In genomic region chr19:1873524-1874473, GRCh38 we compare ENCODE assay signal across 8 cellular contexts. TPM values are rescaled to one million over a fixed set of nuclear protein-coding genes. Genes with fewer than 3 reads are reported as not detected.
A peak's percentile ranks its signal among the peaks of the same experiment; 100 is the strongest.
DNase-seq lines count a peak whose midpoint lies in the region; ATAC-seq and TF ChIP-seq lines count a peak whose summit lies in the region.

No MANE protein-coding gene starts in this region.

- no peak for TF ChIP-seq CTCF in colonic mucosa (IDR thresholded peaks at IDR 0.05)

- no peaks in the 10 kb centered on the region for H3K27me3 Mint-ChIP-seq in naive thymus-derived CD8-positive, alpha-beta T cell

- peak overlapping the region in 10 of 11 experiments; percentile 4 to 97 (median 89); a peak in 15 of 22 replicates for H3K27ac ChIP-seq in BLaER1 treated with 17β-estradiol and CSF1 and Interleukin-3, amounts not matched to agents 10 nM and 100 nM
- H3K27ac ChIP-seq in colonic mucosa, result no peak overlapping the region

- H3K9me3 Mint-ChIP-seq in naive thymus-derived CD8-positive, alpha-beta T cell, result no peaks in the 10 kb centered on the region

- intact Hi-C loops in colonic mucosa (cut with DNase I), result no loop called here

- H3K9me3 ChIP-seq in BLaER1 treated with 17β-estradiol and CSF1 and Interleukin-3, amounts not matched to agents 10 nM and 100 nM (replicated peaks in 1 of 11), result no peaks in the 10 kb centered on the region
- no peaks in the 10 kb centered on the region for H3K9me3 ChIP-seq in colonic mucosa

- peaks cover 13 to 49% (median 44%) of the 10 kb centered on the region in 4 donors for H3K4me1 Mint-ChIP-seq in naive thymus-derived CD8-positive, alpha-beta T cell

- peaks cover 25 to 66% (median 54%) of the 10 kb centered on the region in 11 experiments; a peak in 21 of 22 replicates for H4K20me1 ChIP-seq in BLaER1 treated with 17β-estradiol and CSF1 and Interleukin-3, amounts not matched to agents 10 nM and 100 nM

- H3K27ac Mint-ChIP-seq in naive thymus-derived CD8-positive, alpha-beta T cell, result peak overlapping the region; percentile 88 to 99 (median 97)

- DNase-seq in NCI-H2196 treated with DMSO at 0.1 percent for 48 hours (lab: John Stamatoyannopoulos, UW; ENCODE audit: unreplicated experiment) (peak; percentile 28), dermis microvascular lymphatic vessel endothelial cell (ENCODE audit: low read depth in 2 of 2) (peak; percentile 57 to 70), colonic mucosa (no peak), cerebellum (ENCODE audit: low spot score) (no peak)
- no peak for DNase-seq in naive thymus-derived CD8-positive, alpha-beta T cell

- H3K4me3 Mint-ChIP-seq in naive thymus-derived CD8-positive, alpha-beta T cell, result peak overlapping the region; percentile 92 to 99 (median 98)

- H3K4me3 ChIP-seq in BLaER1 treated with 17β-estradiol and CSF1 and Interleukin-3, amounts not matched to agents 10 nM and 100 nM, result peak overlapping the region; percentile 81 to 99 (median 93); a peak in 19 of 20 replicates
- H3K4me3 ChIP-seq in colonic mucosa, result no peak overlapping the region

- peaks cover 28 to 52% (median 39%) of the 10 kb centered on the region in 11 experiments for H3K36me3 ChIP-seq in BLaER1 treated with 17β-estradiol and CSF1 and Interleukin-3, amounts not matched to agents 10 nM and 100 nM
- no peaks in the 10 kb centered on the region for H3K36me3 ChIP-seq in colonic mucosa

- peak overlapping the region; percentile 87 to 99 (median 96) for H3K4me2 ChIP-seq in BLaER1 treated with 17β-estradiol and CSF1 and Interleukin-3, amounts not matched to agents 10 nM and 100 nM

- H3K27me3 ChIP-seq in BLaER1 treated with 17β-estradiol and CSF1 and Interleukin-3, amounts not matched to agents 10 nM and 100 nM, result no peaks in the 10 kb centered on the region
- no peaks in the 10 kb centered on the region for H3K27me3 ChIP-seq in colonic mucosa

- peak overlapping the region; percentile 89 to 98 (median 94) for H3K9ac ChIP-seq in BLaER1 treated with 17β-estradiol and CSF1 and Interleukin-3, amounts not matched to agents 10 nM and 100 nM
- peak overlapping the region in 1 of 2 donors; percentile 4 for H3K9ac ChIP-seq in colonic mucosa (ENCODE audit: low read depth in 2 of 2, low read length in 2 of 2)

- H3K4me1 ChIP-seq in BLaER1 treated with 17β-estradiol and CSF1 and Interleukin-3, amounts not matched to agents 10 nM and 100 nM, result peaks cover 43 to 62% (median 55%) of the 10 kb centered on the region in 10 experiments
- H3K4me1 ChIP-seq in colonic mucosa, result peaks cover 8% of the 10 kb centered on the region

- POLR2A ChIA-PET in naive thymus-derived CD8-positive, alpha-beta T cell (lab: Charles Lee), result interaction anchor here (0.6 to 3.9 kb wide), 10 partner anchors 8 to 951 kb away, joined by 3 to 30 read pairs (median 6); partner anchors contain the start of gene REXO1

- no peak for ATAC-seq in naive thymus-derived CD8-positive, alpha-beta T cell
- ATAC-seq in GM21360 (IDR thresholded peaks at IDR 0.05; ENCODE audit: unreplicated experiment) (no peak), HG02884 (IDR thresholded peaks at IDR 0.05; ENCODE audit: unreplicated experiment) (no peak)

- peaks cover 0 to 15% (median 1%) of the 10 kb centered on the region in 3 donors for H3K36me3 Mint-ChIP-seq in naive thymus-derived CD8-positive, alpha-beta T cell

RNA-seq across cellular contexts. Expression of gene KLF16, which starts 10.4 kb away (rescaled TPM):
- total RNA-seq in dermis microvascular lymphatic vessel endothelial cell (3.7 and 6.7 TPM in 2 replicates), colonic mucosa (10 to 100 TPM; 31.1 to 34.8 TPM), cerebellum (2.0 TPM)
- total RNA-seq in naive thymus-derived CD8-positive, alpha-beta T cell, result 10 to 100 TPM; 18.5 to 19.9 TPM
- polyA plus RNA-seq in naive thymus-derived CD8-positive, alpha-beta T cell, result under 1 TPM; 0.23 to 0.84 (median 0.36) TPM

RNA-seq across cellular contexts. Expression of gene ABHD17A, which starts 11.5 kb away (rescaled TPM):
- total RNA-seq in dermis microvascular lymphatic vessel endothelial cell (70.1 and 93.4 TPM in 2 replicates), colonic mucosa (10 to 100 TPM; 53.3 to 78.5 TPM), cerebellum (37.5 TPM)
- total RNA-seq in naive thymus-derived CD8-positive, alpha-beta T cell, result 100 to 1,000 TPM; 106 to 109 TPM
- 100 to 1,000 TPM; 153 to 207 (median 155) TPM for polyA plus RNA-seq in naive thymus-derived CD8-positive, alpha-beta T cell

RNA-seq across cellular contexts. Expression of gene REXO1, which starts 25.5 kb away (rescaled TPM):
- 3.7 and 8.0 TPM in 2 replicates for total RNA-seq in dermis microvascular lymphatic vessel endothelial cell
- 10 to 100 TPM; 78.1 to 86.2 TPM for total RNA-seq in naive thymus-derived CD8-positive, alpha-beta T cell
- 1 to 10 TPM; 2.7 to 6.8 (median 3.1) TPM for polyA plus RNA-seq in naive thymus-derived CD8-positive, alpha-beta T cell
- total RNA-seq in colonic mucosa, result 10 to 100 TPM; 42.0 to 51.7 TPM
- total RNA-seq in cerebellum, result 9.8 TPM

RNA-seq across cellular contexts. Expression of gene ADAT3, which starts 31.4 kb away (rescaled TPM):
- 1.7 and 3.8 TPM in 2 replicates for total RNA-seq in dermis microvascular lymphatic vessel endothelial cell
- total RNA-seq in naive thymus-derived CD8-positive, alpha-beta T cell, result 1 to 10 TPM; 4.2 to 4.5 TPM
- 1 to 10 TPM; 1.9 to 3.6 (median 3.6) TPM for polyA plus RNA-seq in naive thymus-derived CD8-positive, alpha-beta T cell
- 10 to 100 TPM; 14.2 to 24.7 TPM for total RNA-seq in colonic mucosa
- 4.0 TPM for total RNA-seq in cerebellum

RNA-seq across cellular contexts. Expression of gene SCAMP4, which starts 31.4 kb away (rescaled TPM):
- total RNA-seq in dermis microvascular lymphatic vessel endothelial cell, result 18.2 and 37.9 TPM in 2 replicates
- 10 to 100 TPM; 20.7 to 23.4 TPM for total RNA-seq in naive thymus-derived CD8-positive, alpha-beta T cell
- polyA plus RNA-seq in naive thymus-derived CD8-positive, alpha-beta T cell, result 10 to 100 TPM; 12.1 to 15.5 (median 12.5) TPM
- 10 to 100 TPM; 57.4 to 91.8 TPM for total RNA-seq in colonic mucosa
- total RNA-seq in cerebellum, result 19.6 TPM

Comparison
In these comparisons a context has a peak if more than half of its experiments do, and no peak if none do; other contexts are left out.
1. DNase-seq: peak in NCI-H2196 treated with DMSO at 0.1 percent for 48 hours (single experiment) and dermis microvascular lymphatic vessel endothelial cell (2 of 2); none in naive thymus-derived CD8-positive, alpha-beta T cell (0 of 10), colonic mucosa (single experiment) and cerebellum (single experiment).